21 cellular contexts compared by ENCODE assay signal in the genomic region with DNA sequence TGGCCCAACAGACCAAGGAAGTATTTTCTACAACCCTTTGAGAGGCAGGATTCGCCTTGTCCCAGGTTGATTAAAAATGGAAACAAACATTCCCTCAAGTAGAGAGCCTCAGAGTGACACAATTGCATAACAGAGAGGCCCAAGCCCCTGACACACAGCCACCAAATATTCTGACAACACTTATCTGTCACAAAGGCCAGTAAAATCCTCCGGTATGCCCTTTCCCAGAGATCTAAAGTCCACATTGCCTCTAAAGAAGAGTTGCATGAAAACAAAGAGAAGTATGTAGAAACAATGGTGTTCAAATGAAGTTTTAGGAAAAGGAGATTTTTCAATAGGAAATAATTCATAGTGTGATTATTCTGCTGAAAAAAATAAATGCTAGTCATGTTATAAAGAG. TPM values are rescaled to one million over a fixed set of nuclear protein-coding genes. Genes with fewer than 3 reads are reported as not detected.
DNase-seq lines count a peak whose midpoint lies in the region; ATAC-seq and TF ChIP-seq lines count a peak whose summit lies in the region.
"Had no signal": no experiment of that assay in that cellular context is flagged by ENCODE, and none has a peak within 500 bp of the region (broad histone marks: within the 10 kb centered on the region; RNA-seq: fewer than 3 reads in every experiment).

No MANE protein-coding gene starts in this region.

- peaks cover 12% of the 10 kb centered on the region for H3K4me1 Mint-ChIP-seq in MCF 10A (ENCODE audit: insufficient read depth, unreplicated experiment)
- H3K4me1 Mint-ChIP-seq: B cell; CD4-positive, CD25-positive, alpha-beta regulatory T cell had no signal

- intact Hi-C loops in MCF 10A (cut with micrococcal nuclease): no loop called here
- intact Hi-C loops in breast epithelium (cut with DNase I; ENCODE audit: low total_unique reads): no loop called here
- intact Hi-C loops in IMR-90 (cut with micrococcal nuclease): no loop called here
- intact Hi-C loops in lower leg skin (cut with DNase I; ENCODE audit: low total_unique reads): no loop called here

- no peak overlapping the region; the same call in 1 of the 2 replicates for H3K23ac ChIP-seq in IMR-90 (ENCODE audit: low read depth, low read length)

- TF ChIP-seq CTCF in MCF 10A (IDR thresholded peaks at IDR 0.05; ENCODE audit: unreplicated experiment) (no peak), breast epithelium (IDR thresholded peaks at IDR 0.05) (no peak), IMR-90 (conservative IDR thresholded peaks at IDR 0.05; ENCODE audit: low read depth, low read length) (no peak), lower leg skin (IDR thresholded peaks at IDR 0.05) (no peak)

- H4K5ac ChIP-seq in IMR-90 (ENCODE audit: low read depth, low read length): no peak overlapping the region

- in situ Hi-C loops in IMR-90 (cut with MboI; ENCODE audit: low sequenced_read_pairs): no loop called here

- TF ChIP-seq POLR2A in breast epithelium (IDR thresholded peaks at IDR 0.05): no peak
- no peak for TF ChIP-seq POLR2A in IMR-90 (IDR thresholded peaks at IDR 0.05; ENCODE audit: low read depth, low read length)
- TF ChIP-seq POLR2A in lower leg skin (IDR thresholded peaks at IDR 0.05): no peak

- ATAC-seq in IMR-90 (ENCODE audit: low read depth) (no peak), HG02938 (IDR thresholded peaks at IDR 0.05; ENCODE audit: unreplicated experiment) (no peak)
- ATAC-seq: A549; CD8-positive, alpha-beta T cell; HCT116 had no signal

- BruUV-seq in MCF 10A (replicated peaks; lab: Mats Ljungman, UMichigan) (no TSS peak), IMR-90 (replicated peaks; lab: Mats Ljungman, UMichigan) (no TSS peak)

- H3K79me1 ChIP-seq in IMR-90 (ENCODE audit: low read depth in 1 of 2, low read length in 2 of 2): peaks cover 4 to 5% of the 10 kb centered on the region in 2 experiments; a peak in 3 of 4 replicates

- H3K4ac ChIP-seq in IMR-90 (ENCODE audit: low read depth, low read length): no peak overlapping the region

- no peak overlapping the region for H3K9ac ChIP-seq in IMR-90 (ENCODE audit: low read depth, low read length)
- H3K9ac ChIP-seq: BLaER1 had no signal

- no peaks in the 10 kb centered on the region for H3K4me1 ChIP-seq in breast epithelium
- no peaks in the 10 kb centered on the region for H3K4me1 ChIP-seq in IMR-90 (ENCODE audit: control insufficient read depth, insufficient read depth, low read length)
- H3K4me1 ChIP-seq: A549, BLaER1, Caco-2 had no signal

- H3K4me3 ChIP-seq in breast epithelium: no peak overlapping the region
- no peak overlapping the region for H3K4me3 ChIP-seq in IMR-90 (ENCODE audit: insufficient read depth, low read depth, low read length)
- H3K4me3 ChIP-seq in lower leg skin (ENCODE audit: low read depth, poor library complexity, severe bottlenecking): peak overlapping the region; percentile 15
- H3K4me3 ChIP-seq: A549, BLaER1, GM23338 had no signal

- H3K27me3 Mint-ChIP-seq in MCF 10A (ENCODE audit: insufficient read depth, unreplicated experiment): no peaks in the 10 kb centered on the region
- H3K27me3 Mint-ChIP-seq: B cell; CD4-positive, CD25-positive, alpha-beta regulatory T cell had no signal

- WGBS in IMR-90 (ENCODE audit: extremely low coverage in 2 of 2, insufficient read length in 1 of 2), 2 experiments: no CpG with 5 or more reads among the region's 2 CpGs
- WGBS in lower leg skin, 2 donors: 89 to 92% methylated on average over 2 of the region's 2 CpGs

- H2AK9ac ChIP-seq in IMR-90 (replicated peaks; ENCODE audit: low read depth, low read length, poor library complexity): no peak overlapping the region

- no peak overlapping the region for H3K4me2 ChIP-seq in IMR-90 (ENCODE audit: low read depth, low read length)
- H3K4me2 ChIP-seq: A549, BLaER1, GM23338 had no signal

- CTCF ChIA-PET in MCF 10A (lab: Yijun Ruan, JAX) (interaction anchor here (0.7 kb wide), 2 partner anchors 16 to 1175 kb away, joined by 4 to 8 read pairs; no protein-coding TSS in a partner anchor), IMR-90 (lab: Yijun Ruan, JAX) (no interaction called here)

- H4K8ac ChIP-seq in IMR-90 (ENCODE audit: low read depth in 2 of 2, low read length in 2 of 2): 0 out of 4 replicates have a peak overlapping the region, but pooled peaks of 1 of the 2 experiments have one; percentile 10

- no peak overlapping the region for H2BK5ac ChIP-seq in IMR-90 (ENCODE audit: low read depth, low read length, poor library complexity, severe bottlenecking)

- peak overlapping the region; percentile 56 for H3K14ac ChIP-seq in IMR-90 (replicated peaks; ENCODE audit: low read depth, low read length)

- H2BK20ac ChIP-seq in IMR-90 (ENCODE audit: low read depth, low read length): no peak overlapping the region

- no peak for TF ChIP-seq RAD21 in IMR-90 (IDR thresholded peaks at IDR 0.05; ENCODE audit: low read length)

- no peak overlapping the region for H2AFZ ChIP-seq in IMR-90 (replicated peaks; ENCODE audit: low read length, poor library complexity)
- H2AFZ ChIP-seq: GM23338 had no signal

- dilution Hi-C loops in IMR-90 (cut with HindIII; ENCODE audit: low sequenced_read_pairs, unreplicated experiment): no loop called here

- H3K36me3 ChIP-seq in breast epithelium: no peaks in the 10 kb centered on the region
- no peaks in the 10 kb centered on the region for H3K36me3 ChIP-seq in IMR-90 (ENCODE audit: control insufficient read depth, insufficient read depth, low read length)
- H3K36me3 ChIP-seq: BLaER1 had no signal

- H3K9me3 Mint-ChIP-seq in MCF 10A (ENCODE audit: unreplicated experiment): no peaks in the 10 kb centered on the region
- H3K9me3 Mint-ChIP-seq: CD8-positive, alpha-beta T cell; GM23338; H9 had no signal

- no peak overlapping the region for H4K91ac ChIP-seq in IMR-90 (ENCODE audit: insufficient read depth, low read depth, low read length)

- peaks cover 9% of the 10 kb centered on the region for H3K36me3 Mint-ChIP-seq in MCF 10A (ENCODE audit: insufficient read depth, unreplicated experiment)
- H3K36me3 Mint-ChIP-seq: CD4-positive, CD25-positive, alpha-beta regulatory T cell; CD8-positive, alpha-beta T cell had no signal

- H2BK120ac ChIP-seq in IMR-90 (ENCODE audit: low read depth, low read length): no peak overlapping the region

- H3K27ac ChIP-seq in breast epithelium (no peak overlapping the region), IMR-90 (ENCODE audit: insufficient read depth, low read length) (no peak overlapping the region)
- H3K27ac ChIP-seq: A549, BLaER1, C4-2B had no signal

- H3K18ac ChIP-seq in IMR-90 (ENCODE audit: low read depth, low read length): no peak overlapping the region

- H3K9me1 ChIP-seq in IMR-90 (ENCODE audit: insufficient read depth, low read length): peaks cover 5% of the 10 kb centered on the region; the same call in 1 of the 2 replicates

- H2AK5ac ChIP-seq in IMR-90 (ENCODE audit: low read depth, low read length): no peak overlapping the region; the same call in 1 of the 2 replicates

- H3K4me3 Mint-ChIP-seq in MCF 10A (ENCODE audit: unreplicated experiment): no peak overlapping the region
- H3K4me3 Mint-ChIP-seq: B cell; CD4-positive, CD25-positive, alpha-beta regulatory T cell; CD8-positive, alpha-beta T cell; GM23338; H9 had no signal

- H2BK15ac ChIP-seq in IMR-90 (ENCODE audit: low read depth, low read length): no peak overlapping the region

- H3K9me3 ChIP-seq in breast epithelium (no peaks in the 10 kb centered on the region), IMR-90 (ENCODE audit: control insufficient read depth, insufficient read depth, low read length) (no peaks in the 10 kb centered on the region)
- H3K9me3 ChIP-seq: A549, BLaER1, Caco-2 had no signal

- no peaks in the 10 kb centered on the region for H3K27me3 ChIP-seq in breast epithelium
- no peaks in the 10 kb centered on the region for H3K27me3 ChIP-seq in IMR-90 (ENCODE audit: control insufficient read depth, insufficient read depth, low read length)
- H3K27me3 ChIP-seq: BLaER1 had no signal

- DNase-seq in MCF 10A (ENCODE audit: unreplicated experiment) (no peak), breast epithelium (ENCODE audit: low spot score in 2 of 2) (no peak), IMR-90 (no peak), lower leg skin (ENCODE audit: low spot score in 2 of 2) (no peak), AG08395 (ENCODE audit: low spot score) (no peak)
- DNase-seq in stimulated activated naive CD4-positive, alpha-beta T cell treated with Interleukin-2 at 50 U/mL for 16 hours (lab: John Stamatoyannopoulos, UW): no peak
- DNase-seq: 8988T; Caco-2; CD4-positive, CD25-positive, alpha-beta regulatory T cell; CD8-positive, alpha-beta T cell; DMS 273 treated with DMSO at 0.1 percent for 48 hours; DMS79; GF-D8; H9 had no signal

- H4K20me1 ChIP-seq in IMR-90 (ENCODE audit: insufficient read depth, low read length): no peaks in the 10 kb centered on the region
- H4K20me1 ChIP-seq: BLaER1 had no signal

- H3K56ac ChIP-seq in IMR-90 (ENCODE audit: extremely low read depth, insufficient read depth, low read length): no peak overlapping the region

- peak overlapping the region; percentile 75 for H3K27ac Mint-ChIP-seq in MCF 10A (ENCODE audit: low read depth, unreplicated experiment)
- H3K27ac Mint-ChIP-seq: B cell; CD8-positive, alpha-beta T cell; GM23338; H9 had no signal

- POLR2A ChIA-PET in MCF 10A (lab: Yijun Ruan, JAX) (no interaction called here), IMR-90 (lab: Charles Lee; ENCODE audit: unreplicated experiment) (no interaction called here)

TF ChIP-seq in IMR-90, 13 proteins besides CTCF, POLR2A, EP300 and RAD21:
- no peak for TF ChIP-seq SMC3 (IDR thresholded peaks at IDR 0.05; ENCODE audit: low read depth, low read length)
- TF ChIP-seq MXI1 (IDR thresholded peaks at IDR 0.05; ENCODE audit: borderline replicate concordance, low read depth, low read length): no peak

RNA-seq across cellular contexts. Expression of gene DSEL, which starts 32.1 kb away (rescaled TPM):
- total RNA-seq in MCF 10A (2022) (14.9 and 19.0 TPM in 2 replicates), breast epithelium (10 to 100 TPM; 13.8 to 34.1 (median 14.5) TPM), IMR-90 (2012; rRNA removed) (100 and 145 TPM in 2 replicates), lower leg skin (1 to 10 TPM; 2.9 to 6.3 (median 4.9) TPM)
- polyA plus RNA-seq in IMR-90 (2012; rRNA removed): 13.7 and 16.8 TPM in 2 replicates
- 3.9 and 5.8 TPM in 2 replicates for polyA plus RNA-seq in IMR-90 (2012; cell fraction: cytosol; rRNA removed)
- polyA plus RNA-seq in IMR-90 (2012; cell fraction: nucleus; rRNA removed; ENCODE audit: low replicate concordance): 2.7 and 11.3 TPM in 2 replicates
